11 cellular contexts compared by ENCODE assay signal in the genomic region with DNA sequence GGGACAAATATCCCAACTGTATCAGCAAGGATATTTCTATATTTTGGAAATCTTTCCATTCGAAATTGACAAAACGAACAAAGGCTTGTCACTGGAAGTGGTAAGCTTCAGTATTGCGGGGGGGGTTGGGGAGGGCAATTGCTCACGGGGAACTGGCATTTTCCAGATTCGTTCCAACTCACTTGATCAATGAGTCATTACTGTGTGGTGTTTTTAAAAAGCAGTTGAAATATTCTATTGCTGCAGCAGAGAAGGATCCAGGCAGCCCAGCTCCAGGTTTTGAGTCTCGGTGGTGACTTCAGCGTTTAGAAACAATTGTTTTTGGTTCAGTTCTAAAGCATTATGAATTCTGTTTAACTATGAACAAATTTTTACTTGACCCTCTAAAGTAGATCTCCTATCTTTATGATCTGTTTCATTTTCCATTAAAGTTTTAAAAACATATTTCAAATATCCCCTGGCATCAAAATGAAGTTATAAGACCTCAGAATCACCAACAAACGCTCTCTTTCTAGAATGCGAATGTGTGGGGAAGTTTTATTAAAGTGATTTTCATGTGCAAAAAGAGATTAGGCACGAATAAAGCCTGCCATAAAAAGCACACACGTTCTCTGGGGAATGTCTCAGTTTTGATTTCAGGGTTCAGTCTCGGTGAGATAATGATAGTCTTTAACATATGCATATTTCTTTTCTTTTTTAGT. TPM values are rescaled to one million over a fixed set of nuclear protein-coding genes. Genes with fewer than 3 reads are reported as not detected.
A peak's percentile ranks its signal among the peaks of the same experiment; 100 is the strongest.
DNase-seq lines count a peak whose midpoint lies in the region; ATAC-seq and TF ChIP-seq lines count a peak whose summit lies in the region.
"Had no signal": no experiment of that assay in that cellular context is flagged by ENCODE, and none has a peak within 500 bp of the region (broad histone marks: within the 10 kb centered on the region; RNA-seq: fewer than 3 reads in every experiment).

No MANE protein-coding gene starts in this region.

- ATAC-seq in thoracic aorta (ENCODE audit: insufficient number of reproducible peaks, low FRiP score, low read depth) = peak; percentile 79
- ATAC-seq: stimulated activated memory B cell treated with anti-CD40 and anti-IgM and Interleukin-4, amounts not matched to agents 10 μg/mL and 1 μg/mL and 100 μg/mL, for 72 hours had no signal

- H3K27me3 ChIP-seq in ascending aorta (no peaks in the 10 kb centered on the region), thoracic aorta (replicated peaks; ENCODE audit: insufficient read depth) (no peaks in the 10 kb centered on the region)

- H3K9me3 ChIP-seq in ascending aorta (no peaks in the 10 kb centered on the region), thoracic aorta (no peaks in the 10 kb centered on the region)

- H3K27ac Mint-ChIP-seq in HFFc6 = peak overlapping the region; percentile 96
- H3K27ac Mint-ChIP-seq: stimulated activated memory B cell treated with anti-CD40 and anti-IgM and Interleukin-4, amounts not matched to agents 10 μg/mL and 1 μg/mL and 100 μg/mL, for 72 hours had no signal

- H3K36me3 ChIP-seq in ascending aorta = no peaks in the 10 kb centered on the region
- no peaks in the 10 kb centered on the region for H3K36me3 ChIP-seq in thoracic aorta

- no peak for TF ChIP-seq CTCF in HFFc6 (IDR thresholded peaks at IDR 0.05)
- no peak for TF ChIP-seq CTCF in ascending aorta (IDR thresholded peaks at IDR 0.05)
- TF ChIP-seq CTCF in thoracic aorta (IDR thresholded peaks at IDR 0.05) = no peak

- DNase-seq in HFFc6 (peak; percentile 75), ascending aorta (ENCODE audit: low spot score in 2 of 2) (no peak), glomerular visceral epithelial cell (ENCODE audit: extremely low spot score) (peak; percentile 12), thoracic aorta (ENCODE audit: low spot score) (no peak), NAMALWA (ENCODE audit: low spot score) (no peak), RPMI8226 (no peak), HEK293T (ENCODE audit: extremely low spot score) (no peak), NCI-H748 (lab: John Stamatoyannopoulos, UW; ENCODE audit: unreplicated experiment) (no peak)
- DNase-seq: hippocampal formation; stimulated activated CD4-positive, alpha-beta T cell treated with anti-CD3 and anti-CD28 coated beads, Interleukin-12 subunit alpha, Interleukin-12 subunit beta, amount 100 ng/mL, for 4 hours had no signal

- peaks cover 29% of the 10 kb centered on the region for H3K9me3 Mint-ChIP-seq in HFFc6

- H3K27me3 Mint-ChIP-seq in HFFc6 (ENCODE audit: insufficient read depth) = peaks cover 1% of the 10 kb centered on the region

- CTCF ChIA-PET in HEK293T (lab: Yijun Ruan, JAX) = no interaction called here

- H3K4me1 ChIP-seq in ascending aorta (peaks cover 14 to 35% of the 10 kb centered on the region in 2 donors), thoracic aorta (ENCODE audit: control insufficient read depth in 1 of 2, low read depth in 2 of 2) (peaks cover 31 to 52% of the 10 kb centered on the region in 2 donors)

- H3K4me3 Mint-ChIP-seq in HFFc6 = peak overlapping the region; percentile 77
- H3K4me3 Mint-ChIP-seq: stimulated activated memory B cell treated with anti-CD40 and anti-IgM and Interleukin-4, amounts not matched to agents 10 μg/mL and 1 μg/mL and 100 μg/mL, for 72 hours had no signal

- intact Hi-C loops in ascending aorta (cut with DNase I) = loop anchor here (1.0 kb wide), 1 partner anchor 17 kb away; no protein-coding TSS in a partner anchor

- H3K4me1 Mint-ChIP-seq in HFFc6 (ENCODE audit: low read depth) = peaks cover 76% of the 10 kb centered on the region
- H3K4me1 Mint-ChIP-seq: stimulated activated memory B cell treated with anti-CD40 and anti-IgM and Interleukin-4, amounts not matched to agents 10 μg/mL and 1 μg/mL and 100 μg/mL, for 72 hours had no signal

- H3K36me3 Mint-ChIP-seq in HFFc6 (ENCODE audit: low read depth) = peaks cover 32% of the 10 kb centered on the region
- H3K36me3 Mint-ChIP-seq: stimulated activated memory B cell treated with anti-CD40 and anti-IgM and Interleukin-4, amounts not matched to agents 10 μg/mL and 1 μg/mL and 100 μg/mL, for 72 hours had no signal

- H3K27ac ChIP-seq in ascending aorta = peak overlapping the region; percentile 83 to 90
- peak overlapping the region; percentile 77 to 95 for H3K27ac ChIP-seq in thoracic aorta

- POLR2A ChIA-PET in HEK293T (lab: Yijun Ruan, JAX) = no interaction called here

- H3K4me3 ChIP-seq in ascending aorta (peak overlapping the region in 1 of 2 donors; percentile 13), thoracic aorta (peak overlapping the region; percentile 17)

TF ChIP-seq in HEK293T, 16 proteins besides CTCF, POLR2A, EP300 and RAD21:
- TF ChIP-seq FOXM1 (IDR thresholded peaks at IDR 0.05; ENCODE audit: borderline replicate concordance) (no peak), BHLHE40 (IDR thresholded peaks at IDR 0.05; ENCODE audit: borderline replicate concordance) (no peak), LEF1 (IDR thresholded peaks at IDR 0.05; ENCODE audit: borderline replicate concordance) (no peak), TARDBP (IDR thresholded peaks at IDR 0.05) (no peak), ARNT (IDR thresholded peaks at IDR 0.05) (no peak), FOXK2 (IDR thresholded peaks at IDR 0.05) (no peak), L3MBTL2 (conservative IDR thresholded peaks at IDR 0.05) (no peak), ELF4 (IDR thresholded peaks at IDR 0.05) (no peak), SUZ12 (IDR thresholded peaks at IDR 0.05) (no peak), SP1 (IDR thresholded peaks at IDR 0.05) (no peak), NFRKB (IDR thresholded peaks at IDR 0.05) (no peak), FOXA1 (IDR thresholded peaks at IDR 0.05) (no peak), ZNF384 (IDR thresholded peaks at IDR 0.05) (no peak), CTBP1 (IDR thresholded peaks at IDR 0.05; ENCODE audit: borderline replicate concordance) (no peak), HDGF (IDR thresholded peaks at IDR 0.05; ENCODE audit: borderline replicate concordance) (no peak)
- TF ChIP-seq, protein P1, sequence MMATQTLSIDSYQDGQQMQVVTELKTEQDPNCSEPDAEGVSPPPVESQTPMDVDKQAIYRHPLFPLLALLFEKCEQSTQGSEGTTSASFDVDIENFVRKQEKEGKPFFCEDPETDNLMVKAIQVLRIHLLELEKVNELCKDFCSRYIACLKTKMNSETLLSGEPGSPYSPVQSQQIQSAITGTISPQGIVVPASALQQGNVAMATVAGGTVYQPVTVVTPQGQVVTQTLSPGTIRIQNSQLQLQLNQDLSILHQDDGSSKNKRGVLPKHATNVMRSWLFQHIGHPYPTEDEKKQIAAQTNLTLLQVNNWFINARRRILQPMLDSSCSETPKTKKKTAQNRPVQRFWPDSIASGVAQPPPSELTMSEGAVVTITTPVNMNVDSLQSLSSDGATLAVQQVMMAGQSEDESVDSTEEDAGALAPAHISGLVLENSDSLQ (IDR thresholded peaks at IDR 0.05) = no peak

RNA-seq across cellular contexts. Expression of a gene that starts 33.7 kb away (rescaled TPM):
- total RNA-seq in HFFc6 (2021; fragmentation: NEBNext Ultra II Directional; extraction: Animal tissue kit (Norgen Biotek cat#: 25700)) = 100 to 1,000 TPM; 199 to 346 (median 326) TPM
- total RNA-seq in ascending aorta = 580 TPM
- 100 to 1,000 TPM; 587 to 972 TPM for total RNA-seq in thoracic aorta

RNA-seq across cellular contexts. Expression of a gene that starts 55.5 kb away (rescaled TPM):
- total RNA-seq in HFFc6 (2021; fragmentation: NEBNext Ultra II Directional; extraction: Animal tissue kit (Norgen Biotek cat#: 25700)) = 1 to 10 TPM; 1.0 to 3.7 (median 2.4) TPM
- total RNA-seq in ascending aorta = not detected
- total RNA-seq in thoracic aorta = 1 to 10 TPM in 1 of 2 donors, not detected in 1; 5.1 TPM

RNA-seq across cellular contexts. Expression of a gene that starts 55.6 kb away (rescaled TPM):
- under 1 TPM in 1 of 6 experiments, not detected in 5; 0.06 TPM for total RNA-seq in HFFc6 (2021; fragmentation: NEBNext Ultra II Directional; extraction: Animal tissue kit (Norgen Biotek cat#: 25700))
- total RNA-seq in ascending aorta (not detected), thoracic aorta (not detected)

Comparison
In these comparisons a context has a peak if more than half of its experiments do, and no peak if none do; other contexts are left out.
1. DNase-seq: peak in HFFc6 (single experiment) and glomerular visceral epithelial cell (single experiment); none in ascending aorta (0 of 2), thoracic aorta (single experiment), NAMALWA (single experiment), RPMI8226 (single experiment), HEK293T (single experiment) and NCI-H748 (single experiment).